Comparison of ENCODE assay signal across 9 cellular contexts in the genomic region with DNA sequence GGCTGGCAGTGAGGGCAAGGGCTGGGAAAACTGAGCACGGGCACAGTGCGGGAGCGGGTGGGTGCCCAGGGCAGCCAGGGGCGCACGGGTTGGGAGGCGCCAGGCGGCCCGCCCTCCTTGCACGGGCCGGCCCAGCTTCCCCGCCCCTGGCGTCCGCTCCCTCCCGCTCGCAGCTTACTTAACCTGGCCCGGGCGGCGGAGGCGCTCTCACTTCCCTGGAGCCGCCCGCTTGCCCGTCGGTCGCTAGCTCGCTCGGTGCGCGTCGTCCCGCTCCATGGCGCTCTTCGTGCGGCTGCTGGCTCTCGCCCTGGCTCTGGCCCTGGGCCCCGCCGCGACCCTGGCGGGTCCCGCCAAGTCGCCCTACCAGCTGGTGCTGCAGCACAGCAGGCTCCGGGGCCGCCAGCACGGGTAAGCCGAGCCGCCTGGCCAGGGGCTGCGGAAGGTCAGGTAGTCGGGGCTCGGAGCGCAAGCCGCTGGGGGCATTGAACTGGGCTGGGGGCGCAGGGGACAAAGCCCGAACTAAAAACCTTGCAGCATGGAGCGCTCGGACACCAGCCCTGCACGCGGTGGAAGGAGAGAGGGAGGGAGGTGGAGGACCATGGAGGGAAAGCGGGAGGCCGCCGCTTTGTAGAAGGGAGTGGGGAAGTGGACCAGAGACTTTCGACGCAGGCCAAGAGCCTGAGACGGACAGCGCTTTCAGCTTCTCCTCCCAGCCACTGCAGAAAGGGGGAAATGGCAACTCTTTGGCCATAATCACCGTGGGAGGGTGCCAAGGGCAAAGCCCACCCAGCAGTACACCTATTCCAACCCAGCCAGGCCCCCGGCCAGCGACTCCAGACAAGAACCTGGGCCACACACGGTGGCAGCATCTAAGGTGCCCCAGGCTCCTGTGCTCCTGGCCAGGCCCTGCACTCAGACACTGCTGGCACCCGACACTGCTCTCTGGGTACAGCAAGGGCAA. TPM values are rescaled to one million over a fixed set of nuclear protein-coding genes. Genes with fewer than 3 reads are reported as not detected.
DNase-seq lines count a peak whose midpoint lies in the region; ATAC-seq and TF ChIP-seq lines count a peak whose summit lies in the region.
"Had no signal": no experiment of that assay in that cellular context is flagged by ENCODE, and none has a peak within 500 bp of the region (broad histone marks: within the 10 kb centered on the region; RNA-seq: fewer than 3 reads in every experiment).

TSS of gene TGFBI (plus strand) at position 207 of the 961 bp plus-strand sequence. CDS start at position 275, 68 bp downstream.

- TF ChIP-seq CTCF in choroid plexus epithelial cell (conservative IDR thresholded peaks at IDR 0.05; ENCODE audit: low read depth, low read length): no peak

- DNase-seq in activated CD4-positive, alpha-beta T cell treated with anti-CD3 and anti-CD28 coated beads for 36 hours: peak; percentile 40
- DNase-seq in activated CD4-positive, alpha-beta T cell treated with anti-CD3 and anti-CD28 coated beads, Interleukin-2, amount 10 ng/mL, durations not matched to agents 7 days and 5 days: no peak
- DNase-seq in NCI-H226 (peak; percentile 63), choroid plexus epithelial cell (ENCODE audit: low read depth) (peak; percentile 72), kidney glomerular epithelial cell (lab: John Stamatoyannopoulos, UW) (peak; percentile 15), DMS79 treated with DMSO at 0.1 percent for 48 hours (lab: John Stamatoyannopoulos, UW) (no peak)
- no peak for DNase-seq in stimulated activated naive B cell treated with anti-CD40 and anti-IgM and Interleukin-4, amounts not matched to agents 10 μg/mL and 1 μg/mL and 100 μg/mL, for 72 hours
- DNase-seq: DND-41 had no signal

- H3K36me3 Mint-ChIP-seq in activated CD4-positive, alpha-beta T cell treated with anti-CD3 and anti-CD28 coated beads for 36 hours (ENCODE audit: low read depth): no peaks in the 10 kb centered on the region
- H3K36me3 Mint-ChIP-seq in activated CD4-positive, alpha-beta T cell treated with anti-CD3 and anti-CD28 coated beads, Interleukin-2, amount 10 ng/mL, durations not matched to agents 7 days and 5 days (ENCODE audit: low read depth): no peaks in the 10 kb centered on the region
- H3K36me3 Mint-ChIP-seq in stimulated activated naive B cell treated with anti-CD40 and anti-IgM and Interleukin-4, amounts not matched to agents 10 μg/mL and 1 μg/mL and 100 μg/mL, for 72 hours: no peaks in the 10 kb centered on the region

- ATAC-seq in activated CD4-positive, alpha-beta T cell treated with anti-CD3 and anti-CD28 coated beads for 36 hours: peak; percentile 58
- ATAC-seq in stimulated activated naive B cell treated with anti-CD40 and anti-IgM and Interleukin-4, amounts not matched to agents 10 μg/mL and 1 μg/mL and 100 μg/mL, for 72 hours (replicated peaks): peak; percentile 60 to 75
- no peak for ATAC-seq in GM18517 (IDR thresholded peaks at IDR 0.05; ENCODE audit: unreplicated experiment)

- no peaks in the 10 kb centered on the region for H3K9me3 Mint-ChIP-seq in activated CD4-positive, alpha-beta T cell treated with anti-CD3 and anti-CD28 coated beads for 36 hours (ENCODE audit: low read depth)
- no peaks in the 10 kb centered on the region for H3K9me3 Mint-ChIP-seq in activated CD4-positive, alpha-beta T cell treated with anti-CD3 and anti-CD28 coated beads, Interleukin-2, amount 10 ng/mL, durations not matched to agents 7 days and 5 days
- H3K9me3 Mint-ChIP-seq in stimulated activated naive B cell treated with anti-CD40 and anti-IgM and Interleukin-4, amounts not matched to agents 10 μg/mL and 1 μg/mL and 100 μg/mL, for 72 hours: no peaks in the 10 kb centered on the region

- POLR2A ChIA-PET in activated CD4-positive, alpha-beta T cell treated with anti-CD3 and anti-CD28 coated beads for 36 hours (lab: Charles Lee): no interaction called here
- POLR2A ChIA-PET in activated CD4-positive, alpha-beta T cell treated with anti-CD3 and anti-CD28 coated beads, Interleukin-2, amount 10 ng/mL, durations not matched to agents 7 days and 5 days (lab: Charles Lee): no interaction called here

- peaks cover 26% of the 10 kb centered on the region for H3K27me3 Mint-ChIP-seq in activated CD4-positive, alpha-beta T cell treated with anti-CD3 and anti-CD28 coated beads for 36 hours
- peaks cover 31% of the 10 kb centered on the region for H3K27me3 Mint-ChIP-seq in activated CD4-positive, alpha-beta T cell treated with anti-CD3 and anti-CD28 coated beads, Interleukin-2, amount 10 ng/mL, durations not matched to agents 7 days and 5 days
- H3K27me3 Mint-ChIP-seq in stimulated activated naive B cell treated with anti-CD40 and anti-IgM and Interleukin-4, amounts not matched to agents 10 μg/mL and 1 μg/mL and 100 μg/mL, for 72 hours: peaks cover 25% of the 10 kb centered on the region in 2 donors

- H3K4me1 Mint-ChIP-seq in activated CD4-positive, alpha-beta T cell treated with anti-CD3 and anti-CD28 coated beads for 36 hours: no peaks in the 10 kb centered on the region
- no peaks in the 10 kb centered on the region for H3K4me1 Mint-ChIP-seq in activated CD4-positive, alpha-beta T cell treated with anti-CD3 and anti-CD28 coated beads, Interleukin-2, amount 10 ng/mL, durations not matched to agents 7 days and 5 days
- no peaks in the 10 kb centered on the region for H3K4me1 Mint-ChIP-seq in stimulated activated naive B cell treated with anti-CD40 and anti-IgM and Interleukin-4, amounts not matched to agents 10 μg/mL and 1 μg/mL and 100 μg/mL, for 72 hours

- peak within 1 kb of the TSS; percentile 82 for H3K4me3 ChIP-seq in choroid plexus epithelial cell (ENCODE audit: low read depth, low read length)

- CTCF ChIA-PET in activated CD4-positive, alpha-beta T cell treated with anti-CD3 and anti-CD28 coated beads for 36 hours (lab: Charles Lee): no interaction called here
- CTCF ChIA-PET in activated CD4-positive, alpha-beta T cell treated with anti-CD3 and anti-CD28 coated beads, Interleukin-2, amount 10 ng/mL, durations not matched to agents 7 days and 5 days (lab: Charles Lee): no interaction called here

- no peak within 1 kb of the TSS for H3K4me3 Mint-ChIP-seq in activated CD4-positive, alpha-beta T cell treated with anti-CD3 and anti-CD28 coated beads for 36 hours
- no peak within 1 kb of the TSS for H3K4me3 Mint-ChIP-seq in activated CD4-positive, alpha-beta T cell treated with anti-CD3 and anti-CD28 coated beads, Interleukin-2, amount 10 ng/mL, durations not matched to agents 7 days and 5 days
- no peak within 1 kb of the TSS for H3K4me3 Mint-ChIP-seq in stimulated activated naive B cell treated with anti-CD40 and anti-IgM and Interleukin-4, amounts not matched to agents 10 μg/mL and 1 μg/mL and 100 μg/mL, for 72 hours

- intact Hi-C loops in activated CD4-positive, alpha-beta T cell treated with anti-CD3 and anti-CD28 coated beads for 36 hours (cut with DNase I, micrococcal nuclease): no loop called here

- H3K27ac Mint-ChIP-seq in activated CD4-positive, alpha-beta T cell treated with anti-CD3 and anti-CD28 coated beads for 36 hours: no peak within 1 kb of the TSS
- H3K27ac Mint-ChIP-seq in activated CD4-positive, alpha-beta T cell treated with anti-CD3 and anti-CD28 coated beads, Interleukin-2, amount 10 ng/mL, durations not matched to agents 7 days and 5 days: no peak within 1 kb of the TSS
- H3K27ac Mint-ChIP-seq in stimulated activated naive B cell treated with anti-CD40 and anti-IgM and Interleukin-4, amounts not matched to agents 10 μg/mL and 1 μg/mL and 100 μg/mL, for 72 hours: no peak within 1 kb of the TSS

RNA-seq across cellular contexts. Expression of gene TGFBI, which starts in this region (rescaled TPM):
- not detected for total RNA-seq in activated CD4-positive, alpha-beta T cell treated with anti-CD3 and anti-CD28 coated beads for 36 hours
- under 1 TPM; 0.10 to 0.27 TPM for total RNA-seq in activated CD4-positive, alpha-beta T cell treated with anti-CD3 and anti-CD28 coated beads, Interleukin-2, amount 10 ng/mL, durations not matched to agents 7 days and 5 days

Comparison
In these comparisons a context has a peak if more than half of its experiments do, and no peak if none do; other contexts are left out.
1. Peak in DNase-seq and ATAC-seq in activated CD4-positive, alpha-beta T cell treated with anti-CD3 and anti-CD28 coated beads for 36 hours; RNA of the gene not detected or under 1 TPM.
2. DNase-seq: peak in NCI-H226 (single experiment), choroid plexus epithelial cell (single experiment) and kidney glomerular epithelial cell (single experiment); none in activated CD4-positive, alpha-beta T cell treated with anti-CD3 and anti-CD28 coated beads, Interleukin-2, amount 10 ng/mL, durations not matched to agents 7 days and 5 days (single experiment), stimulated activated naive B cell treated with anti-CD40 and anti-IgM and Interleukin-4, amounts not matched to agents 10 μg/mL and 1 μg/mL and 100 μg/mL, for 72 hours (single experiment) and DMS79 treated with DMSO at 0.1 percent for 48 hours (single experiment).